Comparison of ENCODE assay signal across 12 cellular contexts in the genomic region with DNA sequence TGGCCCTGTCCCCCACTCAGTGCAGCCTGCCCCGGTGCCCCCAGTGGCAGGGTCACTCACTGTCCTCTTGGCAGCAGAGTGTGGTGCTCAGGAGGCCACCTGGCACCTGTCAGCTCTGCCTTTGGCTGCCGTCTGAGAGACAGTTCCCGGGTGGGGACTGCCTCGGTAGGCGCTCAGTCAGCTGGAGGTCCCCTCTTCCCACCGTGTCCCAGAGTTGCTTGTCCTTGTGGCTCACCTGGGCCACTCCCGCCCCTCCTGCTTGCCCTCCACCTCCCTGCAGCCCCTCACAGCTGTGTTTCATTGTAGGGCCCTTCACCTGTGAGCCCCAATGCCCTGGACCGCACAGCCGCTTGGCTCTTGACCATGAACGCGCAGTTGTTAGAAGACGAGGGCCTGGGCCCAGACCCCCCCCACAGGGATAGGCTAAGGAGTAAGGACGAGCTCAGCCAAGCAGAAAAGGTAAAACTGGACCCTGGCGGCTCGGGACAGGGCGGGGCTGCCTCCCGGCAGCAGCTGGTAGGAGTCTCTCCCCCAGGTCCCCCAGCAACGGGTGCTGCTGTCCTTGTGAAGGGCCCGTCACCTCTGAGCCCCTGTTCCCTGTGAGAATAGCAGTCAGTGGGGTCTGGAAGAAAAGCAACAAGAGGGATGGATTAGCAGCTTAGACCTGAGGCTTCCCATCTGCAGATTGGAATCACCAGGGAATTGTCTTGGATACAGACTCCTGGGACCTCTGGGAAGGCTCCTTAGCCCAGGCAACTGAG.
A peak's percentile ranks its signal among the peaks of the same experiment; 100 is the strongest.
DNase-seq lines count a peak whose midpoint lies in the region; TF ChIP-seq lines count a peak whose summit lies in the region.
"Had no signal": no experiment of that assay in that cellular context is flagged by ENCODE, and none has a peak within 500 bp of the region (broad histone marks: within the 10 kb centered on the region; RNA-seq: fewer than 3 reads in every experiment).

No MANE protein-coding gene starts in this region.

- no peak for TF ChIP-seq EP300 in esophagus muscularis mucosa (IDR thresholded peaks at IDR 0.05)

- TF ChIP-seq POLR2A in esophagus muscularis mucosa (IDR thresholded peaks at IDR 0.05; ENCODE audit: low read depth), result no peak

- no peaks in the 10 kb centered on the region for H3K27me3 ChIP-seq in left ventricle myocardium inferior (ENCODE audit: low read depth)
- H3K27me3 ChIP-seq in esophagus muscularis mucosa, result no peaks in the 10 kb centered on the region
- H3K27me3 ChIP-seq: body of pancreas had no signal

- H3K4me1 ChIP-seq in left ventricle myocardium inferior (peaks cover 80% of the 10 kb centered on the region), esophagus muscularis mucosa (peaks cover 21 to 36% (median 26%) of the 10 kb centered on the region in 4 donors)
- H3K4me1 ChIP-seq: body of pancreas had no signal

- H3K9me3 ChIP-seq in left ventricle myocardium inferior (replicated peaks) (peaks cover 6% of the 10 kb centered on the region), esophagus muscularis mucosa (peaks cover 0 to 7% (median 0%) of the 10 kb centered on the region in 4 donors)
- H3K9me3 ChIP-seq: body of pancreas had no signal

- peak; percentile 5 for DNase-seq in activated naive CD4-positive, alpha-beta T cell treated with anti-CD3 and anti-CD28 coated beads, Interleukin-2, amount 50 U/mL, for 16 hours
- no peak for DNase-seq in activated naive CD4-positive, alpha-beta T cell (lab: John Stamatoyannopoulos, UW)
- peak; percentile 11 for DNase-seq in left ventricle myocardium inferior
- peak; percentile 54 for DNase-seq in posterior vena cava (ENCODE audit: low spot score)
- DNase-seq in SHP77 treated with DMSO at 0.1 percent for 48 hours (lab: John Stamatoyannopoulos, UW), result no peak
- no peak for DNase-seq in esophagus muscularis mucosa (ENCODE audit: extremely low spot score)
- no peak for DNase-seq in NOMO-1 (lab: John Stamatoyannopoulos, UW; ENCODE audit: unreplicated experiment in 2 of 2)
- DNase-seq in activated CD4-positive, alpha-beta T cell treated with anti-CD3 and anti-CD28 coated beads, Interleukin-2, amount 50 U/mL, for 48 hours, result no peak
- DNase-seq: activated CD4-positive, CD25-positive, alpha-beta regulatory T cell; CD8-positive, alpha-beta T cell; NCI-H774 had no signal

- H3K36me3 ChIP-seq in left ventricle myocardium inferior (peaks cover 93% of the 10 kb centered on the region), esophagus muscularis mucosa (peaks cover 69 to 94% (median 84%) of the 10 kb centered on the region in 4 donors)

- 89% methylated on average over 16 of the region's 19 CpGs for WGBS in esophagus muscularis mucosa

- H3K4me3 ChIP-seq in left ventricle myocardium inferior (no peak overlapping the region), esophagus muscularis mucosa (no peak overlapping the region)
- H3K4me3 ChIP-seq: body of pancreas had no signal

- intact Hi-C loops in left ventricle myocardium inferior (cut with micrococcal nuclease) (no loop called here), posterior vena cava (cut with DNase I) (no loop called here), esophagus muscularis mucosa (cut with DNase I) (loop anchor here (10.0 kb wide), 1 partner anchor 131 kb away; no protein-coding TSS in a partner anchor)

- TF ChIP-seq CTCF in left ventricle myocardium inferior (IDR thresholded peaks at IDR 0.05; ENCODE audit: borderline replicate concordance) (no peak), esophagus muscularis mucosa (IDR thresholded peaks at IDR 0.05) (no peak)

- H3K27ac ChIP-seq in left ventricle myocardium inferior (replicated peaks) (peak overlapping the region; percentile 8), esophagus muscularis mucosa (replicated peaks in 1 of 4) (peak overlapping the region in 1 of 4 donors; percentile 15)
- H3K27ac ChIP-seq: body of pancreas had no signal

Comparison
In these comparisons a context has a peak if more than half of its experiments do, and no peak if none do; other contexts are left out.
1. DNase-seq: peak in activated naive CD4-positive, alpha-beta T cell treated with anti-CD3 and anti-CD28 coated beads, Interleukin-2, amount 50 U/mL, for 16 hours (single experiment), left ventricle myocardium inferior (single experiment) and posterior vena cava (single experiment); none in activated naive CD4-positive, alpha-beta T cell (0 of 4), SHP77 treated with DMSO at 0.1 percent for 48 hours (single experiment), esophagus muscularis mucosa (single experiment), NOMO-1 (0 of 2) and activated CD4-positive, alpha-beta T cell treated with anti-CD3 and anti-CD28 coated beads, Interleukin-2, amount 50 U/mL, for 48 hours (0 of 2).